ENCODE assay signal across 26 cellular contexts in the genomic region with DNA sequence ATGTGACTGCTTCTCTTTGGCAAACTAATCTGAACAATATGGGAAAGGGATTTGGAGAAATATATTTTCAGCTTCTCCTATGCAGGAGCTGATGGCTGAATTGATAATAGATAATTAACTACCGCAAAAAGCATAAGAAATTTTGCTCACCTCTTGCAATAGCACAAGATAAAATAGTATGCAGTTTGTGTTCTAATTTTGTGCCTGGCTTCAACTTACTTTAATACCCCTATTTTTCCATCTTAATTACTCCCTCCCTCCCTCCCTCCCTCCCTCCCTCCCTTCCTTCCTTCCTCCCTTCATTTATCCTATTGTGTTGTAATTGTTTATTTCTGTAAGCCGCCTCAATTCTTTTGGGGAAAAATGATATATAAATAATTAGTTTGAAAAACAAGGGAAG.
"Had no signal": no experiment of that assay in that cellular context is flagged by ENCODE, and none has a peak within 500 bp of the region (broad histone marks: within the 10 kb centered on the region; RNA-seq: fewer than 3 reads in every experiment).

No MANE protein-coding gene starts in this region.

- FAIRE-seq: colon, endothelial cell of umbilical vein had no signal

- H3K4me1 ChIP-seq: colonic mucosa, esophagus muscularis mucosa, esophagus squamous epithelium, foreskin keratinocyte, gastrocnemius medialis, gastroesophageal sphincter, heart left ventricle, heart right ventricle had no signal

- H3K9me3 ChIP-seq: colonic mucosa, esophagus muscularis mucosa, esophagus squamous epithelium, gastrocnemius medialis, gastroesophageal sphincter had no signal

- H3K4me3 ChIP-seq: colonic mucosa, coronary artery, dorsolateral prefrontal cortex, esophagus muscularis mucosa, esophagus squamous epithelium, gastrocnemius medialis, gastroesophageal sphincter, heart left ventricle, heart right ventricle had no signal

- ATAC-seq: effector memory CD8-positive, alpha-beta T cell; esophagus mucosa; foreskin keratinocyte; gastrocnemius medialis; gastroesophageal sphincter; heart left ventricle; heart right ventricle had no signal

- H3K27ac ChIP-seq: colonic mucosa, coronary artery, dorsolateral prefrontal cortex, epithelial cell of prostate, esophagus muscularis mucosa, esophagus squamous epithelium, foreskin keratinocyte, gastrocnemius medialis, gastroesophageal sphincter, heart left ventricle, heart right ventricle had no signal

- DNase-seq: colonic mucosa; cortex of kidney; dermis blood vessel endothelial cell; dorsolateral prefrontal cortex; effector CD4-positive, alpha-beta T cell; effector CD8-positive, alpha-beta T cell; effector memory CD4-positive, alpha-beta T cell; effector memory CD8-positive, alpha-beta T cell; endodermal cell; erythroblast; esophagus squamous epithelium; foreskin fibroblast; foreskin keratinocyte; foreskin melanocyte; gastrocnemius medialis; glutamatergic neuron; head of caudate nucleus; heart left ventricle; heart right ventricle had no signal

- H3K36me3 ChIP-seq: colonic mucosa, esophagus muscularis mucosa, esophagus squamous epithelium, gastrocnemius medialis, gastroesophageal sphincter, heart left ventricle, heart right ventricle had no signal

- H3K27me3 ChIP-seq: colonic mucosa, dorsolateral prefrontal cortex, esophagus muscularis mucosa, esophagus squamous epithelium, foreskin keratinocyte, gastrocnemius medialis, gastroesophageal sphincter, heart left ventricle, heart right ventricle had no signal
